ENCODE assay signal across 18 cellular contexts in the genomic region with DNA sequence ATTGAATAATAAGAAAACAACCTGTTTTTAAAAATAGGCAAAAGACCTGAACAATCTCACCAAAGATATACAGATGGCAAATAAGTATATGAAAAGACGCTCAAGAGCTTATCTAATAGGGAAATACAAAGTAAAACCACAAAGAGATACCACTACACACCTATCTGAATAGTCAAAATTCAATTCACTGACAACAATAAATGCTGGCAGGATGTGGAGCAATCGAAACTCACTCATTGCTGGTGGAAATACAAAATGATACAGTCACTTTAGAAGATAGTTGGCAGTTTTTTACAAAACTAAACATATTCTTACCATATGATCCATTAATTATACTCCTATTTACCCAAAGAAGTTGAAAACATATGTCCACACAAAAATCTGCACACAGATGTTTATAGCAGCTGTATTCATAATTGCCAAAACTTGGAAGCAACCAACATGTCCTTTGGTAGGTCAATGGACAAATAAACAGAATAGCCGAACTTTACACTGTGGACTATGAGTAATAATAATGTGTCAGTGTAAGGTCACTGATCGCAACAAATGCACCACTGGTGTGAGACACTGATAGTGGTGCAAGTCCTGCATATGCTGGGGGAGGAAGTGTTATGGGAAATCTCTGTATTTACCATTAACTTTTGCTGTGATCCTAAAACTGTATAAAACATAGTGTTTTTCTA.
"Had no signal": no experiment of that assay in that cellular context is flagged by ENCODE, and none has a peak within 500 bp of the region (broad histone marks: within the 10 kb centered on the region; RNA-seq: fewer than 3 reads in every experiment).

No MANE protein-coding gene starts in this region.

- H3K9me3 ChIP-seq: esophagus squamous epithelium, gastrocnemius medialis had no signal

- H3K27me3 ChIP-seq: adrenal gland, esophagus squamous epithelium, gastrocnemius medialis, tibial nerve had no signal

- H3K27me3 Mint-ChIP-seq: activated CD8-positive, alpha-beta T cell treated with anti-CD3 and anti-CD28 coated beads for 36 hours; progenitor cell of endocrine pancreas; stimulated activated naive CD8-positive, alpha-beta T cell treated with anti-CD3 and anti-CD28 coated beads, Interleukin-15, Interleukin-2, amounts not matched to agents 100 ng/mL and 50 ng/mL, for 24 hours; T-helper 17 cell had no signal

- H3K4me3 Mint-ChIP-seq: activated CD8-positive, alpha-beta T cell treated with anti-CD3 and anti-CD28 coated beads for 36 hours; nephron progenitor cell; stimulated activated naive CD8-positive, alpha-beta T cell treated with anti-CD3 and anti-CD28 coated beads, Interleukin-15, Interleukin-2, amounts not matched to agents 100 ng/mL and 50 ng/mL, for 24 hours; T-helper 17 cell had no signal

- H3K36me3 ChIP-seq: adrenal gland had no signal

- H3K4me1 Mint-ChIP-seq: nephron progenitor cell had no signal

- ATAC-seq: activated CD8-positive, alpha-beta T cell treated with anti-CD3 and anti-CD28 coated beads for 36 hours; gastrocnemius medialis; T-helper 17 cell had no signal

- H3K4me1 ChIP-seq: esophagus squamous epithelium, gastrocnemius medialis, left ventricle myocardium inferior, tibial nerve had no signal

- H3K4me3 ChIP-seq: adrenal gland, esophagus squamous epithelium, gastrocnemius medialis, left ventricle myocardium inferior, tibial nerve had no signal

- H3K27ac ChIP-seq: adrenal gland, esophagus squamous epithelium, gastrocnemius medialis, left ventricle myocardium inferior, tibial nerve, WERI-Rb-1 had no signal

- DNase-seq: activated CD8-positive, alpha-beta T cell treated with anti-CD3 and anti-CD28 coated beads for 36 hours; activated effector memory CD4-positive, alpha-beta T cell treated with Interleukin-2 at 50 U/mL for 16 hours; activated naive CD4-positive, alpha-beta T cell treated with anti-CD3 and anti-CD28 coated beads, Interleukin-2, amount 50 U/mL, for 16 hours; activated T-cell treated with anti-CD3 and anti-CD28 coated beads, Interleukin-2, amount 50 U/mL, for 1 hour; dermis blood vessel endothelial cell; effector memory CD4-positive, alpha-beta T cell; esophagus squamous epithelium; gastrocnemius medialis; head of caudate nucleus; left ventricle myocardium inferior; nephron progenitor cell; nucleus accumbens; T-helper 17 cell; WERI-Rb-1 had no signal

- H3K27ac Mint-ChIP-seq: activated CD8-positive, alpha-beta T cell treated with anti-CD3 and anti-CD28 coated beads for 36 hours; nephron progenitor cell; progenitor cell of endocrine pancreas; stimulated activated naive CD8-positive, alpha-beta T cell treated with anti-CD3 and anti-CD28 coated beads, Interleukin-15, Interleukin-2, amounts not matched to agents 100 ng/mL and 50 ng/mL, for 24 hours; T-helper 17 cell had no signal
